In the genomic region with DNA sequence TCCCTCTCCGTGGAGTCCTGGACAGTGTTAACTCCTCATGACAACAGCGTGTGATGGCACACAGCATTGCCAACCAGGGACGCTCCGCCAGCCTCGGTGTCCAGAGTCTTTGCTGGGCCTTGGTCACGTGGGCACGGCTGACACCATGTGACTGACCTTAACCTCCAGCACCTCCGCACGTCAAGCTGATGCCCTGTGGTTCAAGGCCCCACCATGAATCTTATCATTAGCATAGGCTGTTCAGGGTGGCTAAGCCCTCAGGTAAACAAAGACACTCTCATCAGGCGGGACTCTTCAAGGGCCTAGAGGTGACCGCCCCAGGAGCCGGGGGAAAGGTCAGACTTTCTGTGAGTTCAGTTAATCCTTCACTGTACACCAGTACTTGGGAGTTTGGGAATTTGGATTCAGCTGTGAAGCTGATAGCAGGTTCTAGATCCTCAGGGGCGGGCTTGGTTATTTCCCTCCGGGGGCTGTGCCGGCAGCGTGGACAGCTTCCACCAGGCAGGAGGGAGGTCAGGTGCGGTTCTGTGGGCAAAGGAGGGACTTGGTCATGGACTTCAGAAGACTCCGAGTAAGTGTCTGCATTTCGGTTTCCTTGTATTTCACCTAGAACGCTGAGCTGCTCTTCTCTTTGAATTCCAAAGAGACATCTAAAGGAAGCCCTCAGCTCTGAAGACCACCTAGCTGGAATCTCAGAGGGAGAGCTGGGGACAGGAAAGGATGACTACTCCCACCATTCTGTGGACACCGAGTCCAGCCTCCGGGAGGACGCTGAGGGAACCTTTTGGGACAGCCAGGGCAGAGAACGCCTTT, we compare ENCODE assay signal across 1 cellular context.
TF ChIP-seq lines count a peak whose summit lies in the region.

No MANE protein-coding gene starts in this region.

TF ChIP-seq in HepG2, 621 proteins besides CTCF, POLR2A, EP300 and RAD21 (continued from another document and continues in another):
- TF ChIP-seq, protein P1, sequence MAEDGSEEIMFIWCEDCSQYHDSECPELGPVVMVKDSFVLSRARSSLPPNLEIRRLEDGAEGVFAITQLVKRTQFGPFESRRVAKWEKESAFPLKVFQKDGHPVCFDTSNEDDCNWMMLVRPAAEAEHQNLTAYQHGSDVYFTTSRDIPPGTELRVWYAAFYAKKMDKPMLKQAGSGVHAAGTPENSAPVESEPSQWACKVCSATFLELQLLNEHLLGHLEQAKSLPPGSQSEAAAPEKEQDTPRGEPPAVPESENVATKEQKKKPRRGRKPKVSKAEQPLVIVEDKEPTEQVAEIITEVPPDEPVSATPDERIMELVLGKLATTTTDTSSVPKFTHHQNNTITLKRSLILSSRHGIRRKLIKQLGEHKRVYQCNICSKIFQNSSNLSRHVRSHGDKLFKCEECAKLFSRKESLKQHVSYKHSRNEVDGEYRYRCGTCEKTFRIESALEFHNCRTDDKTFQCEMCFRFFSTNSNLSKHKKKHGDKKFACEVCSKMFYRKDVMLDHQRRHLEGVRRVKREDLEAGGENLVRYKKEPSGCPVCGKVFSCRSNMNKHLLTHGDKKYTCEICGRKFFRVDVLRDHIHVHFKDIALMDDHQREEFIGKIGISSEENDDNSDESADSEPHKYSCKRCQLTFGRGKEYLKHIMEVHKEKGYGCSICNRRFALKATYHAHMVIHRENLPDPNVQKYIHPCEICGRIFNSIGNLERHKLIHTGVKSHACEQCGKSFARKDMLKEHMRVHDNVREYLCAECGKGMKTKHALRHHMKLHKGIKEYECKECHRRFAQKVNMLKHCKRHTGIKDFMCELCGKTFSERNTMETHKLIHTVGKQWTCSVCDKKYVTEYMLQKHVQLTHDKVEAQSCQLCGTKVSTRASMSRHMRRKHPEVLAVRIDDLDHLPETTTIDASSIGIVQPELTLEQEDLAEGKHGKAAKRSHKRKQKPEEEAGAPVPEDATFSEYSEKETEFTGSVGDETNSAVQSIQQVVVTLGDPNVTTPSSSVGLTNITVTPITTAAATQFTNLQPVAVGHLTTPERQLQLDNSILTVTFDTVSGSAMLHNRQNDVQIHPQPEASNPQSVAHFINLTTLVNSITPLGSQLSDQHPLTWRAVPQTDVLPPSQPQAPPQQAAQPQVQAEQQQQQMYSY (CRISPR knock-in tag; IDR thresholded peaks at IDR 0.05): no peak
- TF ChIP-seq ZNF10 (CRISPR knock-in tag; IDR thresholded peaks at IDR 0.05; ENCODE audit: borderline replicate concordance, low read depth) (no peak), ZBTB21 (CRISPR knock-in tag; IDR thresholded peaks at IDR 0.05) (no peak), MIER3 (CRISPR knock-in tag; IDR thresholded peaks at IDR 0.05; ENCODE audit: borderline replicate concordance) (peak; percentile 99), RBFOX2 (IDR thresholded peaks at IDR 0.05; ENCODE audit: low read depth, low read length) (no peak), ZNF234 (CRISPR knock-in tag; conservative IDR thresholded peaks at IDR 0.05) (no peak), PHB2 (IDR thresholded peaks at IDR 0.05; ENCODE audit: partially characterized antibody) (no peak), RELA (CRISPR knock-in tag; IDR thresholded peaks at IDR 0.05) (no peak; the same call in 1 of the 2 replicates), HIVEP1 (CRISPR knock-in tag; IDR thresholded peaks at IDR 0.05) (peak; percentile 98), EZH2 (conservative IDR thresholded peaks at IDR 0.05; ENCODE audit: low read depth, low read length) (no peak), PHF20 (CRISPR knock-in tag; IDR thresholded peaks at IDR 0.05) (peak; percentile 53; the same call in 1 of the 2 replicates), ZNF768 (CRISPR knock-in tag; IDR thresholded peaks at IDR 0.05) (peak; percentile 60; the same call in 1 of the 2 replicates), POLR2AphosphoS5 (IDR thresholded peaks at IDR 0.05; ENCODE audit: low read depth, low read length) (peak; percentile 41; the same call in 1 of the 2 replicates), ZFP36L1 (CRISPR knock-in tag; IDR thresholded peaks at IDR 0.05) (peak; percentile 92), ZNF382 (CRISPR knock-in tag; IDR thresholded peaks at IDR 0.05; ENCODE audit: borderline replicate concordance) (no peak), ZFAT (CRISPR knock-in tag; conservative IDR thresholded peaks at IDR 0.05) (no peak), ZNF558 (CRISPR knock-in tag; IDR thresholded peaks at IDR 0.05; ENCODE audit: borderline replicate concordance) (peak; percentile 88; the same call in 1 of the 2 replicates), ZNF446 (CRISPR knock-in tag; IDR thresholded peaks at IDR 0.05) (no peak), LCORL (IDR thresholded peaks at IDR 0.05) (no peak), LCORL (CRISPR knock-in tag; IDR thresholded peaks at IDR 0.05) (peak; percentile 98), ZNF180 (CRISPR knock-in tag; IDR thresholded peaks at IDR 0.05; ENCODE audit: borderline replicate concordance, low read depth) (no peak), SETDB1 (CRISPR knock-in tag; IDR thresholded peaks at IDR 0.05; ENCODE audit: borderline replicate concordance) (no peak), ZIK1 (CRISPR knock-in tag; IDR thresholded peaks at IDR 0.05; ENCODE audit: borderline replicate concordance, low read depth) (peak; percentile 89; the same call in 1 of the 2 replicates), ZNF747 (CRISPR knock-in tag; IDR thresholded peaks at IDR 0.05; ENCODE audit: borderline replicate concordance) (peak; percentile 98), SIX1 (CRISPR knock-in tag; IDR thresholded peaks at IDR 0.05; ENCODE audit: borderline replicate concordance) (peak; percentile 87; the same call in 1 of the 2 replicates), ARNT2 (CRISPR knock-in tag; IDR thresholded peaks at IDR 0.05; ENCODE audit: low read depth) (peak; percentile 93), ZNF101 (CRISPR knock-in tag; IDR thresholded peaks at IDR 0.05; ENCODE audit: borderline replicate concordance, low read depth) (peak; percentile 92; the same call in 1 of the 2 replicates), BHLHE40 (IDR thresholded peaks at IDR 0.05; ENCODE audit: low read length) (peak; percentile 94), ARNTL (CRISPR knock-in tag; IDR thresholded peaks at IDR 0.05) (peak; percentile 100), BORCS8-MEF2B (CRISPR knock-in tag; IDR thresholded peaks at IDR 0.05) (peak; percentile 97), BRCA1 (CRISPR knock-in tag; IDR thresholded peaks at IDR 0.05) (peak; percentile 41; the same call in 1 of the 2 replicates)
- TF ChIP-seq, protein P2, sequence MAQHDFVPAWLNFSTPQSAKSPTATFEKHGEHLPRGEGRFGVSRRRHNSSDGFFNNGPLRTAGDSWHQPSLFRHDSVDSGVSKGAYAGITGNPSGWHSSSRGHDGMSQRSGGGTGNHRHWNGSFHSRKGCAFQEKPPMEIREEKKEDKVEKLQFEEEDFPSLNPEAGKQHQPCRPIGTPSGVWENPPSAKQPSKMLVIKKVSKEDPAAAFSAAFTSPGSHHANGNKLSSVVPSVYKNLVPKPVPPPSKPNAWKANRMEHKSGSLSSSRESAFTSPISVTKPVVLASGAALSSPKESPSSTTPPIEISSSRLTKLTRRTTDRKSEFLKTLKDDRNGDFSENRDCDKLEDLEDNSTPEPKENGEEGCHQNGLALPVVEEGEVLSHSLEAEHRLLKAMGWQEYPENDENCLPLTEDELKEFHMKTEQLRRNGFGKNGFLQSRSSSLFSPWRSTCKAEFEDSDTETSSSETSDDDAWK (CRISPR knock-in tag; IDR thresholded peaks at IDR 0.05): no peak
- TF ChIP-seq, protein P3, sequence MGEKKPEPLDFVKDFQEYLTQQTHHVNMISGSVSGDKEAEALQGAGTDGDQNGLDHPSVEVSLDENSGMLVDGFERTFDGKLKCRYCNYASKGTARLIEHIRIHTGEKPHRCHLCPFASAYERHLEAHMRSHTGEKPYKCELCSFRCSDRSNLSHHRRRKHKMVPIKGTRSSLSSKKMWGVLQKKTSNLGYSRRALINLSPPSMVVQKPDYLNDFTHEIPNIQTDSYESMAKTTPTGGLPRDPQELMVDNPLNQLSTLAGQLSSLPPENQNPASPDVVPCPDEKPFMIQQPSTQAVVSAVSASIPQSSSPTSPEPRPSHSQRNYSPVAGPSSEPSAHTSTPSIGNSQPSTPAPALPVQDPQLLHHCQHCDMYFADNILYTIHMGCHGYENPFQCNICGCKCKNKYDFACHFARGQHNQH (CRISPR knock-in tag; IDR thresholded peaks at IDR 0.05): peak; percentile 98
- TF ChIP-seq, protein P4, sequence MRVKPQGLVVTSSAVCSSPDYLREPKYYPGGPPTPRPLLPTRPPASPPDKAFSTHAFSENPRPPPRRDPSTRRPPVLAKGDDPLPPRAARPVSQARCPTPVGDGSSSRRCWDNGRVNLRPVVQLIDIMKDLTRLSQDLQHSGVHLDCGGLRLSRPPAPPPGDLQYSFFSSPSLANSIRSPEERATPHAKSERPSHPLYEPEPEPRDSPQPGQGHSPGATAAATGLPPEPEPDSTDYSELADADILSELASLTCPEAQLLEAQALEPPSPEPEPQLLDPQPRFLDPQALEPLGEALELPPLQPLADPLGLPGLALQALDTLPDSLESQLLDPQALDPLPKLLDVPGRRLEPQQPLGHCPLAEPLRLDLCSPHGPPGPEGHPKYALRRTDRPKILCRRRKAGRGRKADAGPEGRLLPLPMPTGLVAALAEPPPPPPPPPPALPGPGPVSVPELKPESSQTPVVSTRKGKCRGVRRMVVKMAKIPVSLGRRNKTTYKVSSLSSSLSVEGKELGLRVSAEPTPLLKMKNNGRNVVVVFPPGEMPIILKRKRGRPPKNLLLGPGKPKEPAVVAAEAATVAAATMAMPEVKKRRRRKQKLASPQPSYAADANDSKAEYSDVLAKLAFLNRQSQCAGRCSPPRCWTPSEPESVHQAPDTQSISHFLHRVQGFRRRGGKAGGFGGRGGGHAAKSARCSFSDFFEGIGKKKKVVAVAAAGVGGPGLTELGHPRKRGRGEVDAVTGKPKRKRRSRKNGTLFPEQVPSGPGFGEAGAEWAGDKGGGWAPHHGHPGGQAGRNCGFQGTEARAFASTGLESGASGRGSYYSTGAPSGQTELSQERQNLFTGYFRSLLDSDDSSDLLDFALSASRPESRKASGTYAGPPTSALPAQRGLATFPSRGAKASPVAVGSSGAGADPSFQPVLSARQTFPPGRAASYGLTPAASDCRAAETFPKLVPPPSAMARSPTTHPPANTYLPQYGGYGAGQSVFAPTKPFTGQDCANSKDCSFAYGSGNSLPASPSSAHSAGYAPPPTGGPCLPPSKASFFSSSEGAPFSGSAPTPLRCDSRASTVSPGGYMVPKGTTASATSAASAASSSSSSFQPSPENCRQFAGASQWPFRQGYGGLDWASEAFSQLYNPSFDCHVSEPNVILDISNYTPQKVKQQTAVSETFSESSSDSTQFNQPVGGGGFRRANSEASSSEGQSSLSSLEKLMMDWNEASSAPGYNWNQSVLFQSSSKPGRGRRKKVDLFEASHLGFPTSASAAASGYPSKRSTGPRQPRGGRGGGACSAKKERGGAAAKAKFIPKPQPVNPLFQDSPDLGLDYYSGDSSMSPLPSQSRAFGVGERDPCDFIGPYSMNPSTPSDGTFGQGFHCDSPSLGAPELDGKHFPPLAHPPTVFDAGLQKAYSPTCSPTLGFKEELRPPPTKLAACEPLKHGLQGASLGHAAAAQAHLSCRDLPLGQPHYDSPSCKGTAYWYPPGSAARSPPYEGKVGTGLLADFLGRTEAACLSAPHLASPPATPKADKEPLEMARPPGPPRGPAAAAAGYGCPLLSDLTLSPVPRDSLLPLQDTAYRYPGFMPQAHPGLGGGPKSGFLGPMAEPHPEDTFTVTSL (CRISPR knock-in tag; IDR thresholded peaks at IDR 0.05; ENCODE audit: borderline replicate concordance): peak; percentile 94
- TF ChIP-seq, protein P5, sequence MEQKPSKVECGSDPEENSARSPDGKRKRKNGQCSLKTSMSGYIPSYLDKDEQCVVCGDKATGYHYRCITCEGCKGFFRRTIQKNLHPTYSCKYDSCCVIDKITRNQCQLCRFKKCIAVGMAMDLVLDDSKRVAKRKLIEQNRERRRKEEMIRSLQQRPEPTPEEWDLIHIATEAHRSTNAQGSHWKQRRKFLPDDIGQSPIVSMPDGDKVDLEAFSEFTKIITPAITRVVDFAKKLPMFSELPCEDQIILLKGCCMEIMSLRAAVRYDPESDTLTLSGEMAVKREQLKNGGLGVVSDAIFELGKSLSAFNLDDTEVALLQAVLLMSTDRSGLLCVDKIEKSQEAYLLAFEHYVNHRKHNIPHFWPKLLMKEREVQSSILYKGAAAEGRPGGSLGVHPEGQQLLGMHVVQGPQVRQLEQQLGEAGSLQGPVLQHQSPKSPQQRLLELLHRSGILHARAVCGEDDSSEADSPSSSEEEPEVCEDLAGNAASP (CRISPR knock-in tag; IDR thresholded peaks at IDR 0.05; ENCODE audit: borderline replicate concordance): peak; percentile 98
- TF ChIP-seq, protein P6, sequence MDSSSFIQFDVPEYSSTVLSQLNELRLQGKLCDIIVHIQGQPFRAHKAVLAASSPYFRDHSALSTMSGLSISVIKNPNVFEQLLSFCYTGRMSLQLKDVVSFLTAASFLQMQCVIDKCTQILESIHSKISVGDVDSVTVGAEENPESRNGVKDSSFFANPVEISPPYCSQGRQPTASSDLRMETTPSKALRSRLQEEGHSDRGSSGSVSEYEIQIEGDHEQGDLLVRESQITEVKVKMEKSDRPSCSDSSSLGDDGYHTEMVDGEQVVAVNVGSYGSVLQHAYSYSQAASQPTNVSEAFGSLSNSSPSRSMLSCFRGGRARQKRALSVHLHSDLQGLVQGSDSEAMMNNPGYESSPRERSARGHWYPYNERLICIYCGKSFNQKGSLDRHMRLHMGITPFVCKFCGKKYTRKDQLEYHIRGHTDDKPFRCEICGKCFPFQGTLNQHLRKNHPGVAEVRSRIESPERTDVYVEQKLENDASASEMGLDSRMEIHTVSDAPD (CRISPR knock-in tag; IDR thresholded peaks at IDR 0.05): peak; percentile 98
- TF ChIP-seq, protein P7, sequence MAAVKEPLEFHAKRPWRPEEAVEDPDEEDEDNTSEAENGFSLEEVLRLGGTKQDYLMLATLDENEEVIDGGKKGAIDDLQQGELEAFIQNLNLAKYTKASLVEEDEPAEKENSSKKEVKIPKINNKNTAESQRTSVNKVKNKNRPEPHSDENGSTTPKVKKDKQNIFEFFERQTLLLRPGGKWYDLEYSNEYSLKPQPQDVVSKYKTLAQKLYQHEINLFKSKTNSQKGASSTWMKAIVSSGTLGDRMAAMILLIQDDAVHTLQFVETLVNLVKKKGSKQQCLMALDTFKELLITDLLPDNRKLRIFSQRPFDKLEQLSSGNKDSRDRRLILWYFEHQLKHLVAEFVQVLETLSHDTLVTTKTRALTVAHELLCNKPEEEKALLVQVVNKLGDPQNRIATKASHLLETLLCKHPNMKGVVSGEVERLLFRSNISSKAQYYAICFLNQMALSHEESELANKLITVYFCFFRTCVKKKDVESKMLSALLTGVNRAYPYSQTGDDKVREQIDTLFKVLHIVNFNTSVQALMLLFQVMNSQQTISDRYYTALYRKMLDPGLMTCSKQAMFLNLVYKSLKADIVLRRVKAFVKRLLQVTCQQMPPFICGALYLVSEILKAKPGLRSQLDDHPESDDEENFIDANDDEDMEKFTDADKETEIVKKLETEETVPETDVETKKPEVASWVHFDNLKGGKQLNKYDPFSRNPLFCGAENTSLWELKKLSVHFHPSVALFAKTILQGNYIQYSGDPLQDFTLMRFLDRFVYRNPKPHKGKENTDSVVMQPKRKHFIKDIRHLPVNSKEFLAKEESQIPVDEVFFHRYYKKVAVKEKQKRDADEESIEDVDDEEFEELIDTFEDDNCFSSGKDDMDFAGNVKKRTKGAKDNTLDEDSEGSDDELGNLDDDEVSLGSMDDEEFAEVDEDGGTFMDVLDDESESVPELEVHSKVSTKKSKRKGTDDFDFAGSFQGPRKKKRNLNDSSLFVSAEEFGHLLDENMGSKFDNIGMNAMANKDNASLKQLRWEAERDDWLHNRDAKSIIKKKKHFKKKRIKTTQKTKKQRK (IDR thresholded peaks at IDR 0.05; ENCODE audit: low read length): no peak
- TF ChIP-seq, protein P8, sequence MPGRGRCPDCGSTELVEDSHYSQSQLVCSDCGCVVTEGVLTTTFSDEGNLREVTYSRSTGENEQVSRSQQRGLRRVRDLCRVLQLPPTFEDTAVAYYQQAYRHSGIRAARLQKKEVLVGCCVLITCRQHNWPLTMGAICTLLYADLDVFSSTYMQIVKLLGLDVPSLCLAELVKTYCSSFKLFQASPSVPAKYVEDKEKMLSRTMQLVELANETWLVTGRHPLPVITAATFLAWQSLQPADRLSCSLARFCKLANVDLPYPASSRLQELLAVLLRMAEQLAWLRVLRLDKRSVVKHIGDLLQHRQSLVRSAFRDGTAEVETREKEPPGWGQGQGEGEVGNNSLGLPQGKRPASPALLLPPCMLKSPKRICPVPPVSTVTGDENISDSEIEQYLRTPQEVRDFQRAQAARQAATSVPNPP (CRISPR knock-in tag; IDR thresholded peaks at IDR 0.05): peak; percentile 98
